10 cellular contexts compared by ENCODE assay signal in genomic region chr3:10319251-10319650, GRCh38. TPM values are rescaled to one million over a fixed set of nuclear protein-coding genes. Genes with fewer than 3 reads are reported as not detected.
DNase-seq lines count a peak whose midpoint lies in the region; TF ChIP-seq lines count a peak whose summit lies in the region.
"Had no signal": no experiment of that assay in that cellular context is flagged by ENCODE, and none has a peak within 500 bp of the region (broad histone marks: within the 10 kb centered on the region; RNA-seq: fewer than 3 reads in every experiment).

No MANE protein-coding gene starts in this region.

- H3K27me3 ChIP-seq in BLaER1 (no peaks in the 10 kb centered on the region), Karpas-422 (ENCODE audit: low read length) (no peaks in the 10 kb centered on the region), dorsolateral prefrontal cortex (no peaks in the 10 kb centered on the region), thyroid gland (no peaks in the 10 kb centered on the region)

- H3K36me3 ChIP-seq in BLaER1 (peaks cover 52% of the 10 kb centered on the region), Karpas-422 (ENCODE audit: insufficient read depth, low read length) (peaks cover 6% of the 10 kb centered on the region; the same call in 1 of the 2 replicates), thyroid gland (peaks cover 23 to 35% of the 10 kb centered on the region in 2 donors)

- H3K9ac ChIP-seq in BLaER1 (peak overlapping the region; percentile 65), Karpas-422 (ENCODE audit: low read length) (0 out of 2 replicates have a peak overlapping the region, but pooled peaks have one; percentile 14)

- 0 out of 2 replicates have a peak overlapping the region, but pooled peaks have one; percentile 35 for H3K27ac ChIP-seq in BLaER1
- H3K27ac ChIP-seq in Karpas-422 (ENCODE audit: low read length), result no peak overlapping the region
- H3K27ac ChIP-seq in dorsolateral prefrontal cortex, result no peak overlapping the region
- no peak overlapping the region for H3K27ac ChIP-seq in thyroid gland

- TF ChIP-seq POLR2A in thyroid gland (IDR thresholded peaks at IDR 0.05), result no peak

- H3K4me2 ChIP-seq in BLaER1 (peak overlapping the region; percentile 61), Karpas-422 (ENCODE audit: low read depth, low read length, poor library complexity, severe bottlenecking) (peak overlapping the region; percentile 80)

- WGBS in thyroid gland, 2 donors, result 66 to 71% methylated on average over 6 of the region's 6 CpGs

- H3K9me2 ChIP-seq in Karpas-422 (replicated peaks; ENCODE audit: insufficient read depth, low read length), result no peaks in the 10 kb centered on the region

- no peaks in the 10 kb centered on the region for H3K9me3 Mint-ChIP-seq in nephron

- H3K4me1 ChIP-seq in BLaER1, result peaks cover 37% of the 10 kb centered on the region
- H3K4me1 ChIP-seq in Karpas-422 (ENCODE audit: low read length), result peaks cover 14% of the 10 kb centered on the region
- H3K4me1 ChIP-seq in thyroid gland, result peaks cover 3 to 6% of the 10 kb centered on the region in 2 donors

- H3K36me3 Mint-ChIP-seq in nephron (ENCODE audit: low read depth), result peaks cover 21% of the 10 kb centered on the region

- H3K4me3 ChIP-seq in BLaER1, result no peak overlapping the region; the same call in 1 of the 2 replicates
- H3K4me3 ChIP-seq in Karpas-422 (ENCODE audit: low read length), result peak overlapping the region; percentile 34; the same call in 1 of the 2 replicates
- H3K4me3 ChIP-seq in choroid plexus epithelial cell (ENCODE audit: low read depth, low read length), result peak overlapping the region; percentile 100
- H3K4me3 ChIP-seq in dorsolateral prefrontal cortex, result peak overlapping the region in 7 of 59 donors; percentile 1 to 100 (median 19)
- no peak overlapping the region for H3K4me3 ChIP-seq in thyroid gland (replicated peaks in 1 of 3)

- H3K79me2 ChIP-seq in Karpas-422 (ENCODE audit: low read length), result peaks cover 30% of the 10 kb centered on the region

- H2AFZ ChIP-seq in Karpas-422 (ENCODE audit: low read length), result no peak overlapping the region

- TF ChIP-seq CTCF in choroid plexus epithelial cell (conservative IDR thresholded peaks at IDR 0.05; ENCODE audit: low read depth, low read length) (no peak), nephron (IDR thresholded peaks at IDR 0.05; ENCODE audit: unreplicated experiment in 3 of 3) (no peak), dorsolateral prefrontal cortex (IDR thresholded peaks at IDR 0.05 in 54 of 56, conservative IDR thresholded peaks at IDR 0.05 in 2 of 56; ENCODE audit: low read depth in 1 of 56, partially characterized antibody in 56 of 56) (no peak), thyroid gland (IDR thresholded peaks at IDR 0.05) (no peak)

- H3K27me3 Mint-ChIP-seq in nephron (ENCODE audit: low read depth), result peaks cover 5% of the 10 kb centered on the region

- peak overlapping the region; percentile 89 to 99 (median 92) for H3K4me3 Mint-ChIP-seq in nephron

- peaks cover 49% of the 10 kb centered on the region for H4K20me1 ChIP-seq in BLaER1
- peaks cover 5% of the 10 kb centered on the region; the same call in 1 of the 2 replicates for H4K20me1 ChIP-seq in Karpas-422 (ENCODE audit: insufficient read depth, low read depth, low read length)

- H3K4me1 Mint-ChIP-seq in nephron, result peaks cover 7% of the 10 kb centered on the region

- no peak for DNase-seq in Karpas-422
- DNase-seq in choroid plexus epithelial cell (ENCODE audit: low read depth), result no peak
- no peak for DNase-seq in DMS 273 (lab: John Stamatoyannopoulos, UW; ENCODE audit: unreplicated experiment)
- DNase-seq in NCI-H345 treated with DMSO at 0.1 percent for 48 hours (lab: John Stamatoyannopoulos, UW; ENCODE audit: unreplicated experiment), result no peak
- DNase-seq in dorsolateral prefrontal cortex, result no peak
- no peak for DNase-seq in thyroid gland
- DNase-seq: occipital lobe had no signal

- H3K27ac Mint-ChIP-seq in nephron, result peak overlapping the region; percentile 35 to 80 (median 63)

- H3K9me3 ChIP-seq in BLaER1 (no peaks in the 10 kb centered on the region), Karpas-422 (ENCODE audit: low read length) (no peaks in the 10 kb centered on the region), thyroid gland (no peaks in the 10 kb centered on the region)

- intact Hi-C loops in dorsolateral prefrontal cortex (cut with DNase I), result loop anchor here in 1 of 2 donors (10.0 kb wide), 1 partner anchor 364 kb away; the partner anchor contains the start of gene PRRT3
- intact Hi-C loops in thyroid gland (cut with DNase I), result no loop called here

RNA-seq across cellular contexts. Expression of gene SEC13, which starts 1.7 kb away (rescaled TPM):
- total RNA-seq in Karpas-422 (2014; rRNA removed; shearing (Covaris generic); ENCODE audit: low replicate concordance), result 48.6 and 77.1 TPM in 2 replicates
- total RNA-seq in dorsolateral prefrontal cortex, result 10 to 100 TPM; 42.9 to 78.5 (median 62.1) TPM
- total RNA-seq in thyroid gland, result 100 to 1,000 TPM in 3 of 4 donors, 10 to 100 TPM in 1; 93.3 to 156 (median 136) TPM

RNA-seq across cellular contexts. Expression of gene GHRL, which starts 26.5 kb away (rescaled TPM):
- total RNA-seq in Karpas-422 (2014; rRNA removed; shearing (Covaris generic); ENCODE audit: low replicate concordance), result 1.1 TPM in 1 of 2 replicates, not detected in the other
- total RNA-seq in dorsolateral prefrontal cortex (1 to 10 TPM in 72 of 120 experiments, under 1 TPM in 24, not detected in 24; 0.32 to 6.7 (median 1.6) TPM), thyroid gland (1 to 10 TPM in 2 of 4 donors, under 1 TPM in 1, not detected in 1; 0.56 to 1.2 (median 1.1) TPM)
- total RNA-seq: activated CD8-positive, alpha-beta memory T cell treated with anti-CD3 and anti-CD28 coated beads for 36 hours; occipital lobe had no signal

Comparison
In these comparisons a context has a peak if more than half of its experiments do, and no peak if none do; other contexts are left out.
1. H3K4me3 ChIP-seq: peak in Karpas-422 (single experiment) and choroid plexus epithelial cell (single experiment); none in BLaER1 (single experiment) and thyroid gland (0 of 3).